Comparison of ENCODE assay signal across 12 cellular contexts in genomic region chr21:45256021-45256911, GRCh38. TPM values are rescaled to one million over a fixed set of nuclear protein-coding genes. Genes with fewer than 3 reads are reported as not detected.
DNase-seq lines count a peak whose midpoint lies in the region; ATAC-seq and TF ChIP-seq lines count a peak whose summit lies in the region.
"Had no signal": no experiment of that assay in that cellular context is flagged by ENCODE, and none has a peak within 500 bp of the region (broad histone marks: within the 10 kb centered on the region; RNA-seq: fewer than 3 reads in every experiment).

No MANE protein-coding gene starts in this region.

- intact Hi-C loops in natural killer cell (cut with micrococcal nuclease) (no loop called here), testis (cut with DNase I; ENCODE audit: low total_unique reads) (no loop called here)

- no peak for TF ChIP-seq CTCF in natural killer cell (IDR thresholded peaks at IDR 0.05)
- TF ChIP-seq CTCF in testis (IDR thresholded peaks at IDR 0.05), result no peak

- peaks cover 3% of the 10 kb centered on the region for H3K4me1 ChIP-seq in testis

- TF ChIP-seq POLR2A in testis (IDR thresholded peaks at IDR 0.05), result no peak

- H3K36me3 ChIP-seq in KOPT-K1 (ENCODE audit: insufficient read depth, low read length), result no peaks in the 10 kb centered on the region
- H3K36me3 ChIP-seq in testis (ENCODE audit: low read depth, missing control alignments), result no peaks in the 10 kb centered on the region

- no peaks in the 10 kb centered on the region for H3K27me3 Mint-ChIP-seq in central memory CD8-positive, alpha-beta T cell
- peaks cover 6 to 30% of the 10 kb centered on the region in 2 donors for H3K27me3 Mint-ChIP-seq in natural killer cell (ENCODE audit: low read depth in 2 of 2)

- H3K4me3 Mint-ChIP-seq in central memory CD8-positive, alpha-beta T cell, result peak overlapping the region; percentile 36
- no peak overlapping the region for H3K4me3 Mint-ChIP-seq in natural killer cell

- H3K9me3 ChIP-seq in KOPT-K1 (ENCODE audit: insufficient read depth, low read length, poor library complexity, severe bottlenecking) (no peaks in the 10 kb centered on the region), testis (no peaks in the 10 kb centered on the region)

- no peaks in the 10 kb centered on the region for H3K27me3 ChIP-seq in testis

- peaks cover 22% of the 10 kb centered on the region for H3K4me1 Mint-ChIP-seq in central memory CD8-positive, alpha-beta T cell
- peaks cover 5 to 25% of the 10 kb centered on the region in 2 donors for H3K4me1 Mint-ChIP-seq in natural killer cell

- no peaks in the 10 kb centered on the region for H3K9me3 Mint-ChIP-seq in central memory CD8-positive, alpha-beta T cell
- H3K9me3 Mint-ChIP-seq in natural killer cell, result no peaks in the 10 kb centered on the region

- DNase-seq in D341Med (ENCODE audit: low spot score) (peak; percentile 28), natural killer cell (no peak), SHP77 treated with DMSO at 0.1 percent for 48 hours (lab: John Stamatoyannopoulos, UW) (no peak), testis (no peak)
- no peak for DNase-seq in central memory CD8-positive, alpha-beta T cell (ENCODE audit: low spot score in 2 of 2)
- DNase-seq in stimulated activated CD4-positive, alpha-beta T cell treated with anti-CD3 and anti-CD28 coated beads, Interleukin-2, amount 100 ng/mL, for 24 hours, result no peak
- DNase-seq: activated naive CD4-positive, alpha-beta T cell treated with Interleukin-2 at 50 U/mL for 16 hours; left cardiac atrium; NCI-H1105; NCI-H446 had no signal

- peaks cover 3% of the 10 kb centered on the region for H3K36me3 Mint-ChIP-seq in central memory CD8-positive, alpha-beta T cell (ENCODE audit: insufficient read depth)
- H3K36me3 Mint-ChIP-seq in natural killer cell, result no peaks in the 10 kb centered on the region
- H3K36me3 Mint-ChIP-seq: CD4-positive, alpha-beta memory T cell had no signal

- WGBS in testis, 2 donors, result 85% methylated on average over 11 to 30 of the region's 31 CpGs

- no peak overlapping the region for H3K4me3 ChIP-seq in testis

- H3K27ac ChIP-seq in KOPT-K1 (ENCODE audit: low read depth, low read length, poor library complexity, severe bottlenecking) (peak overlapping the region; percentile 84), testis (no peak overlapping the region)

- peak; percentile 19 for ATAC-seq in central memory CD8-positive, alpha-beta T cell (replicated peaks; ENCODE audit: extremely low read depth, poor library complexity, severe bottlenecking)
- ATAC-seq in natural killer cell, result peak; percentile 1 to 34 (median 33)

- no peak overlapping the region for H3K27ac Mint-ChIP-seq in central memory CD8-positive, alpha-beta T cell (ENCODE audit: low read depth)
- peak overlapping the region in 1 of 2 donors; percentile 36 for H3K27ac Mint-ChIP-seq in natural killer cell

RNA-seq across cellular contexts. Expression of gene POFUT2, which starts 31.4 kb away (rescaled TPM):
- total RNA-seq in natural killer cell (10 to 100 TPM; 41.4 to 46.0 (median 43.3) TPM), testis (10 to 100 TPM; 49.9 to 55.9 TPM)
- polyA plus RNA-seq in testis (ENCODE audit: insufficient read depth, low read depth, low replicate concordance), result 63.3 TPM
